Comparison of ENCODE assay signal across 16 cellular contexts in the genomic region with DNA sequence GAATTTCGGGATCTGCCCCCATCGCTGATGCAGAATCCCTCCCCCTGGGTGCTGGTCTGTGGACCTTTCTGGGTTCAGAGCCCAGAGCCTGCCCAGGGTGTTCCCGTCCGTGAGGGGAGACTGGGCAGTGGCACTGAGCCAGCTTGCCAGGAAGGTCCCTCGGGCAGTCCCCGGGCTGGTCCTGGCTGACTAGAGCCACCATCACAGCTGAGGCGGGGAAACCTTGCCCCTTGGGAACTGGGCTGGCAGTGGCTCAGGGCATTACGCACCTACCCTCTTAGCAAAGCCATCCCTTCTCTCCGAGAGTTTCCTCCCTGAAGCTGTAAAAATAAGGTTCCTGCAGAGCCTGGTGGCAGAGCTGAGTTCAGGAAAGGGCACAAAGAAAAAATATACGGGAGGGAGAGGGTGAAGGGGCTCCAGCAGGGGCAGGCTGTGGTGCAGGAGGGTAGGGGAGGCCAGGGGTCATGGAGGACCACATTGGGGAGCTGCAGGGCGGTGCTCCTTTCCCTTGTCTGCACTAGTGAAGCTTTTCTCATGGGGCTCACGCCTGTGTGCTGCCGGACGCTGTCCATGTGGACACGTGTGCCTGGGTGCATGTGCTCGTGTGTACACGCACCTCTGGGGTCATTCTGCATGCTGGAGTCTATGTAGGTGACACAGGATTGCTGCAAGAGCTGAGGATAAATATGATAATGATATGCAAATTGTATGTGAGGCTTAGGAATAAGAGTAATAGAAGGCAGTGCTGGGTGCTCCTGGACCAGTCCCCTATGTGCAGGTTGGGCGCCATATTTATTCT.
A peak's percentile ranks its signal among the peaks of the same experiment; 100 is the strongest.
DNase-seq lines count a peak whose midpoint lies in the region; ATAC-seq, FAIRE-seq and TF ChIP-seq lines count a peak whose summit lies in the region.
"Had no signal": no experiment of that assay in that cellular context is flagged by ENCODE, and none has a peak within 500 bp of the region (broad histone marks: within the 10 kb centered on the region; RNA-seq: fewer than 3 reads in every experiment).

No MANE protein-coding gene starts in this region.

- H3K14ac ChIP-seq in H1 (ENCODE audit: insufficient read length), result no peak overlapping the region

- H2AK5ac ChIP-seq in H1 (ENCODE audit: low read depth, low read length), result 0 out of 2 replicates have a peak overlapping the region, but pooled peaks have one; percentile 80

- H3K27me3 ChIP-seq in Karpas-422 (ENCODE audit: low read length) (no peaks in the 10 kb centered on the region), H1 (replicated peaks in 1 of 4; ENCODE audit: control insufficient read depth in 3 of 4, extremely low read depth in 1 of 4, insufficient read depth in 3 of 4, low read length in 3 of 4) (no peaks in the 10 kb centered on the region)
- H3K27me3 ChIP-seq: Peyer's patch had no signal

- TF ChIP-seq POLR2A in H1 (IDR thresholded peaks at IDR 0.05; ENCODE audit: control extremely low read depth in 1 of 2, low read depth in 2 of 2, low read length in 2 of 2), result no peak

- CTCF ChIA-PET in H1 (lab: Charles Lee; ENCODE audit: partially characterized antibody), result interaction anchor here (0.6 to 0.9 kb wide), 3 partner anchors 11 to 702 kb away, joined by 3 read pairs; no protein-coding TSS in a partner anchor

- peak overlapping the region; percentile 52 for H3K27ac Mint-ChIP-seq in stimulated activated naive B cell treated with anti-CD40 and anti-IgM and Interleukin-4, amounts not matched to agents 10 μg/mL and 1 μg/mL and 100 μg/mL, for 72 hours
- no peak overlapping the region for H3K27ac Mint-ChIP-seq in T-helper 2 cell treated with Interferon-gamma antibody and Interleukin-4, amounts not matched to agents 5 μg/mL and 100 μg/mL, for 36 hours
- H3K27ac Mint-ChIP-seq: IgD-negative memory B cell had no signal

- TF ChIP-seq EP300 in H1 (IDR thresholded peaks at IDR 0.05; ENCODE audit: borderline replicate concordance in 1 of 2, low read depth in 2 of 2, low read length in 2 of 2), result no peak

- H3K4me1 ChIP-seq in Karpas-422 (ENCODE audit: low read length) (peaks cover 16% of the 10 kb centered on the region), H1 (replicated peaks in 1 of 4; ENCODE audit: control insufficient read depth in 3 of 4, insufficient read depth in 4 of 4, low read length in 3 of 4) (peaks cover 0 to 6% (median under 1%) of the 10 kb centered on the region in 4 experiments; a peak in 3 of 7 replicates)
- H3K4me1 ChIP-seq: Peyer's patch had no signal

- H3K36me3 Mint-ChIP-seq in stimulated activated naive B cell treated with anti-CD40 and anti-IgM and Interleukin-4, amounts not matched to agents 10 μg/mL and 1 μg/mL and 100 μg/mL, for 72 hours, result no peaks in the 10 kb centered on the region
- no peaks in the 10 kb centered on the region for H3K36me3 Mint-ChIP-seq in T-helper 2 cell treated with Interferon-gamma antibody and Interleukin-4, amounts not matched to agents 5 μg/mL and 100 μg/mL, for 36 hours (ENCODE audit: low read depth)
- H3K36me3 Mint-ChIP-seq: IgD-negative memory B cell had no signal

- no peak overlapping the region for H4K5ac ChIP-seq in H1 (ENCODE audit: insufficient read length, low read depth, low read length)

- no peaks in the 10 kb centered on the region for H3K79me2 ChIP-seq in Karpas-422 (ENCODE audit: low read length)
- H3K79me2 ChIP-seq in H1 (ENCODE audit: control insufficient read depth in 1 of 2, insufficient read depth in 2 of 2, low read length in 2 of 2), result no peaks in the 10 kb centered on the region

- no peaks in the 10 kb centered on the region for H3K36me3 ChIP-seq in Karpas-422 (ENCODE audit: insufficient read depth, low read length)
- H3K36me3 ChIP-seq in H1 (ENCODE audit: control insufficient read depth in 2 of 4, insufficient read depth in 4 of 4, low read length in 3 of 4), result no peaks in the 10 kb centered on the region
- H3K36me3 ChIP-seq: Peyer's patch had no signal

- ATAC-seq in stimulated activated naive B cell treated with anti-CD40 and anti-IgM and Interleukin-4, amounts not matched to agents 10 μg/mL and 1 μg/mL and 100 μg/mL, for 72 hours (replicated peaks), result no peak
- ATAC-seq: SK-N-SH treated with all-trans-retinoic acid at 6 μM for 48 hours had no signal

- H3K4ac ChIP-seq in H1 (replicated peaks; ENCODE audit: insufficient read length, low read depth, low read length), result no peak overlapping the region

- POLR2A ChIA-PET in H1 (lab: Charles Lee; ENCODE audit: partially characterized antibody), result interaction anchor here (1.0 kb wide), 1 partner anchor 8 kb away, joined by 3 read pairs; no protein-coding TSS in a partner anchor

- no peaks in the 10 kb centered on the region for H3K79me1 ChIP-seq in H1 (ENCODE audit: low read depth, low read length)

- H3K4me2 ChIP-seq in Karpas-422 (ENCODE audit: low read depth, low read length, poor library complexity, severe bottlenecking) (peak overlapping the region; percentile 29), H1 (ENCODE audit: insufficient read depth in 1 of 2, low read depth in 2 of 2, low read length in 2 of 2) (no peak overlapping the region)

- no peak for TF ChIP-seq CTCF in H1 (IDR thresholded peaks at IDR 0.05; ENCODE audit: control extremely low read depth in 1 of 3, insufficient read depth in 1 of 3, low read depth in 1 of 3, low read length in 3 of 3)

- no peaks in the 10 kb centered on the region for H3K9me3 ChIP-seq in Karpas-422 (ENCODE audit: low read length)
- H3K9me3 ChIP-seq in H1 (ENCODE audit: insufficient read depth in 2 of 2, low read depth in 1 of 2, low read length in 1 of 2), result no peaks in the 10 kb centered on the region
- H3K9me3 ChIP-seq: Peyer's patch had no signal

- H3K9ac ChIP-seq in Karpas-422 (ENCODE audit: low read length), result no peak overlapping the region
- no peak overlapping the region for H3K9ac ChIP-seq in H1 (replicated peaks in 1 of 4; ENCODE audit: extremely low read depth in 1 of 4, low read depth in 3 of 4, low read length in 3 of 4)

- H3K4me1 Mint-ChIP-seq in stimulated activated naive B cell treated with anti-CD40 and anti-IgM and Interleukin-4, amounts not matched to agents 10 μg/mL and 1 μg/mL and 100 μg/mL, for 72 hours, result peaks cover 27 to 33% of the 10 kb centered on the region in 2 donors
- peaks cover 6% of the 10 kb centered on the region for H3K4me1 Mint-ChIP-seq in T-helper 2 cell treated with Interferon-gamma antibody and Interleukin-4, amounts not matched to agents 5 μg/mL and 100 μg/mL, for 36 hours (ENCODE audit: low read depth)

- H4K91ac ChIP-seq in H1 (replicated peaks; ENCODE audit: insufficient read length, low read length), result no peak overlapping the region

- H2BK15ac ChIP-seq in H1 (ENCODE audit: low read length), result no peak overlapping the region

- no peak for FAIRE-seq in H1 (lab: Jason Lieb, UNC)
- FAIRE-seq: H54 had no signal

- H4K20me1 ChIP-seq in Karpas-422 (ENCODE audit: insufficient read depth, low read depth, low read length) (no peaks in the 10 kb centered on the region), H1 (replicated peaks in 1 of 2; ENCODE audit: control insufficient read depth in 1 of 2, insufficient read depth in 2 of 2, low read length in 2 of 2) (no peaks in the 10 kb centered on the region)

- no peaks in the 10 kb centered on the region for H3K23me2 ChIP-seq in H1 (ENCODE audit: low read depth, low read length)

- no peaks in the 10 kb centered on the region for H3K9me3 Mint-ChIP-seq in stimulated activated naive B cell treated with anti-CD40 and anti-IgM and Interleukin-4, amounts not matched to agents 10 μg/mL and 1 μg/mL and 100 μg/mL, for 72 hours
- H3K9me3 Mint-ChIP-seq in T-helper 2 cell treated with Interferon-gamma antibody and Interleukin-4, amounts not matched to agents 5 μg/mL and 100 μg/mL, for 36 hours, result no peaks in the 10 kb centered on the region
- H3K9me3 Mint-ChIP-seq: IgD-negative memory B cell had no signal

- no peak overlapping the region for H3K23ac ChIP-seq in H1 (ENCODE audit: insufficient read length)

- H2BK5ac ChIP-seq in H1 (ENCODE audit: low read depth, low read length), result no peak overlapping the region

- no peak overlapping the region for H2BK12ac ChIP-seq in H1 (ENCODE audit: low read depth, low read length)

- H3K56ac ChIP-seq in H1 (replicated peaks; ENCODE audit: insufficient read length, low read depth, low read length), result no peak overlapping the region

- H2BK20ac ChIP-seq in H1 (ENCODE audit: low read length), result no peak overlapping the region

- DNase-seq in DMS79 treated with DMSO at 0.1 percent for 48 hours (lab: John Stamatoyannopoulos, UW) (peak; percentile 29), DMS79 (lab: John Stamatoyannopoulos, UW) (no peak), Karpas-422 (no peak), H1 (ENCODE audit: low read depth in 1 of 2, low spot score in 2 of 2) (no peak), DMS53 (lab: John Stamatoyannopoulos, UW) (no peak), HT-29 (ENCODE audit: low spot score) (no peak)
- no peak for DNase-seq in stimulated activated naive B cell treated with anti-CD40 and anti-IgM and Interleukin-4, amounts not matched to agents 10 μg/mL and 1 μg/mL and 100 μg/mL, for 72 hours
- DNase-seq in T-helper 2 cell treated with Interferon-gamma antibody and Interleukin-4, amounts not matched to agents 5 μg/mL and 100 μg/mL, for 36 hours (ENCODE audit: low spot score), result no peak
- DNase-seq: MV-4-11, NCI-H446, NCI-H748 treated with DMSO at 0.1 percent for 48 hours, Right ventricle myocardium superior had no signal

- H3K18ac ChIP-seq in H1 (ENCODE audit: extremely low read depth, low read length), result no peak overlapping the region

- H2AFZ ChIP-seq in Karpas-422 (ENCODE audit: low read length) (no peak overlapping the region), H1 (ENCODE audit: low read length) (no peak overlapping the region)

- no peak overlapping the region for H3K4me3 Mint-ChIP-seq in stimulated activated naive B cell treated with anti-CD40 and anti-IgM and Interleukin-4, amounts not matched to agents 10 μg/mL and 1 μg/mL and 100 μg/mL, for 72 hours
- H3K4me3 Mint-ChIP-seq in T-helper 2 cell treated with Interferon-gamma antibody and Interleukin-4, amounts not matched to agents 5 μg/mL and 100 μg/mL, for 36 hours, result no peak overlapping the region

- H3K4me3 ChIP-seq in Karpas-422 (ENCODE audit: low read length) (no peak overlapping the region; the same call in 1 of the 2 replicates), H1 (ENCODE audit: extremely low read depth in 1 of 4, insufficient read depth in 2 of 4, low read depth in 3 of 4, low read length in 4 of 4) (no peak overlapping the region)
- H3K4me3 ChIP-seq: Peyer's patch had no signal

- no peaks in the 10 kb centered on the region for H3K9me2 ChIP-seq in Karpas-422 (replicated peaks; ENCODE audit: insufficient read depth, low read length)

- no peak overlapping the region for H3K27ac ChIP-seq in Karpas-422 (ENCODE audit: low read length)
- H3K27ac ChIP-seq in H1 (ENCODE audit: low read depth, low read length), result no peak overlapping the region
- H3K27ac ChIP-seq: Peyer's patch had no signal

- no peak for TF ChIP-seq RAD21 in H1 (IDR thresholded peaks at IDR 0.05 in 1 of 2, conservative IDR thresholded peaks at IDR 0.05 in 1 of 2; ENCODE audit: low read depth in 2 of 2, low read length in 2 of 2)

- no peak overlapping the region for H2BK120ac ChIP-seq in H1 (replicated peaks; ENCODE audit: low read depth, low read length)

- no peaks in the 10 kb centered on the region for H3K27me3 Mint-ChIP-seq in stimulated activated naive B cell treated with anti-CD40 and anti-IgM and Interleukin-4, amounts not matched to agents 10 μg/mL and 1 μg/mL and 100 μg/mL, for 72 hours
- no peaks in the 10 kb centered on the region for H3K27me3 Mint-ChIP-seq in T-helper 2 cell treated with Interferon-gamma antibody and Interleukin-4, amounts not matched to agents 5 μg/mL and 100 μg/mL, for 36 hours (ENCODE audit: low read depth)
- H3K27me3 Mint-ChIP-seq: IgD-negative memory B cell had no signal

- 86% methylated on average over 18 of the region's 18 CpGs; no CpG with 5 or more reads in 1 of the 2 experiments for WGBS in H1 (ENCODE audit: extremely low coverage in 1 of 2, insufficient coverage in 1 of 2, insufficient read length in 1 of 2, insufficient replicate concordance in 2 of 2, low coverage in 1 of 2, low lambda C conversion rate in 2 of 2, missing lambda C conversion rate in 1 of 2), 2 experiments

- H4K8ac ChIP-seq in H1 (ENCODE audit: extremely low read depth, insufficient read depth, low read length), result no peak overlapping the region
